ENCODE assay signal across 18 cellular contexts in the genomic region with DNA sequence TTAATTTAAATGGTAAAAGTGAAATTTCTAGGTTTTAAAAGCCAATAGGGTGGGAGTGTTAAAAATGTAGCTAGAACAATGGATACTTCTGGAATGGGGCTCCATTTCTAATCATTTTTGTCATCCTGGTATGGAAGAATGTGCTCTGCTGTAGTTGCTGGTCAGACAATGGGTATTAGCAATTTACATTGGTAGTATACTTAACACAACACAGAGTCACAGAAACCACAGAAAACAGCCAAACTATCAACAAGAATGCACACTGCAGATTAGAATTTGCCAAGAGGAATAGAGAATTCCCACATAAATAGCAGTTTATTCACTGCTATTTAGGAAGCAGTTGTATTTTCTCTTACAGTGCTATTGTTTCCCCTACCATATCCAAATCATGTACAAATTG.
A peak's percentile ranks its signal among the peaks of the same experiment; 100 is the strongest.
DNase-seq lines count a peak whose midpoint lies in the region; ATAC-seq, FAIRE-seq and TF ChIP-seq lines count a peak whose summit lies in the region.
"Had no signal": no experiment of that assay in that cellular context is flagged by ENCODE, and none has a peak within 500 bp of the region (broad histone marks: within the 10 kb centered on the region; RNA-seq: fewer than 3 reads in every experiment).

No MANE protein-coding gene starts in this region.

- FAIRE-seq in astrocyte (lab: Jason Lieb, UNC): no peak
- FAIRE-seq: GM12878, HepG2, HTR-8/SVneo had no signal

- ATAC-seq in activated T-cell treated with anti-CD3 and anti-CD28 coated beads, Interleukin-2, amount 50 U/mL, for 4 hours: no peak
- ATAC-seq: GM12878, HepG2 had no signal

- TF ChIP-seq CTCF in AG10803 (conservative IDR thresholded peaks at IDR 0.05; ENCODE audit: low read length): no peak
- TF ChIP-seq CTCF in astrocyte (IDR thresholded peaks at IDR 0.05; ENCODE audit: insufficient read depth, low read depth, low read length): no peak
- no peak for TF ChIP-seq CTCF in fibroblast of the aortic adventitia (IDR thresholded peaks at IDR 0.05; ENCODE audit: insufficient read depth, low read length)

- H3K36me3 Mint-ChIP-seq in astrocyte (ENCODE audit: low read depth, unreplicated experiment): peaks cover 6% of the 10 kb centered on the region
- peaks cover 21% of the 10 kb centered on the region for H3K36me3 Mint-ChIP-seq in activated T-cell treated with anti-CD3 and anti-CD28 coated beads, Interleukin-2, amount 50 U/mL, for 4 hours (ENCODE audit: insufficient read depth)

- H3K79me2 ChIP-seq in astrocyte (ENCODE audit: insufficient read depth, low read length): no peaks in the 10 kb centered on the region

- no peaks in the 10 kb centered on the region for H3K27me3 ChIP-seq in astrocyte (ENCODE audit: insufficient read depth, low read length)

- H2AFZ ChIP-seq in astrocyte (ENCODE audit: low read depth, low read length): no peak overlapping the region

- no peaks in the 10 kb centered on the region for H4K20me1 ChIP-seq in astrocyte (ENCODE audit: insufficient read depth, low read length)

- H3K4me3 Mint-ChIP-seq in astrocyte (ENCODE audit: unreplicated experiment): no peak overlapping the region
- no peak overlapping the region for H3K4me3 Mint-ChIP-seq in activated T-cell treated with anti-CD3 and anti-CD28 coated beads, Interleukin-2, amount 50 U/mL, for 4 hours
- H3K4me3 Mint-ChIP-seq: CD4-positive, alpha-beta T cell; IgD-negative memory B cell had no signal

- H3K27ac ChIP-seq in astrocyte (ENCODE audit: low read depth, low read length): no peak overlapping the region
- H3K27ac ChIP-seq: C4-2B had no signal

- H3K4me1 ChIP-seq in astrocyte (ENCODE audit: insufficient read depth, low read length): peaks cover under 1% of the 10 kb centered on the region

- H3K36me3 ChIP-seq in astrocyte (ENCODE audit: insufficient read depth, low read length): peaks cover 2% of the 10 kb centered on the region
- H3K36me3 ChIP-seq: HAP-1 had no signal

- peak; percentile 33 for DNase-seq in AG10803 (ENCODE audit: low read depth)
- DNase-seq in EH (ENCODE audit: low read depth): peak; percentile 14
- peak; percentile 72 for DNase-seq in astrocyte (ENCODE audit: low read depth)
- DNase-seq in fibroblast of the aortic adventitia (ENCODE audit: low read depth): peak; percentile 51
- DNase-seq in T-helper 2 cell: no peak
- no peak for DNase-seq in activated T-cell treated with anti-CD3 and anti-CD28 coated beads, Interleukin-2, amount 50 U/mL, for 4 hours
- no peak for DNase-seq in mesenteric fat pad (ENCODE audit: low spot score)
- DNase-seq in activated T-cell treated with anti-CD3 and anti-CD28 coated beads for 4 hours: no peak
- DNase-seq: CD4-positive, alpha-beta T cell; DMS79 treated with DMSO at 0.1 percent for 48 hours; EL; KBM-7 had no signal

- no peak overlapping the region for H3K27ac Mint-ChIP-seq in astrocyte (ENCODE audit: unreplicated experiment)
- H3K27ac Mint-ChIP-seq: CD4-positive, alpha-beta T cell had no signal

- H3K4me3 ChIP-seq in AG10803 (ENCODE audit: low read length): no peak overlapping the region
- H3K4me3 ChIP-seq in astrocyte (ENCODE audit: insufficient read depth, low read depth, low read length): no peak overlapping the region
- H3K4me3 ChIP-seq in fibroblast of the aortic adventitia (ENCODE audit: low read depth, low read length): no peak overlapping the region
- H3K4me3 ChIP-seq: GM12878, HAP-1 had no signal

- no peaks in the 10 kb centered on the region for H3K9me3 ChIP-seq in astrocyte (ENCODE audit: insufficient read depth, low read depth, low read length)
- H3K9me3 ChIP-seq: HAP-1 had no signal

- H3K9ac ChIP-seq in astrocyte (ENCODE audit: low read length): no peak overlapping the region

- H3K9me3 Mint-ChIP-seq in astrocyte (ENCODE audit: unreplicated experiment): no peaks in the 10 kb centered on the region
- H3K9me3 Mint-ChIP-seq in activated T-cell treated with anti-CD3 and anti-CD28 coated beads, Interleukin-2, amount 50 U/mL, for 4 hours: no peaks in the 10 kb centered on the region
- H3K9me3 Mint-ChIP-seq: CD4-positive, alpha-beta T cell; IgD-negative memory B cell had no signal

- H3K4me2 ChIP-seq in astrocyte (ENCODE audit: low read length): no peak overlapping the region

- H3K27me3 Mint-ChIP-seq in astrocyte (ENCODE audit: low read depth, unreplicated experiment): no peaks in the 10 kb centered on the region
- H3K27me3 Mint-ChIP-seq in activated T-cell treated with anti-CD3 and anti-CD28 coated beads, Interleukin-2, amount 50 U/mL, for 4 hours (ENCODE audit: low read depth): no peaks in the 10 kb centered on the region
- H3K27me3 Mint-ChIP-seq: CD4-positive, alpha-beta T cell; IgD-negative memory B cell had no signal

- H3K4me1 Mint-ChIP-seq in astrocyte (ENCODE audit: low read depth, unreplicated experiment): peaks cover 6% of the 10 kb centered on the region
- H3K4me1 Mint-ChIP-seq in activated T-cell treated with anti-CD3 and anti-CD28 coated beads, Interleukin-2, amount 50 U/mL, for 4 hours (ENCODE audit: low read depth): peaks cover 11% of the 10 kb centered on the region
- H3K4me1 Mint-ChIP-seq: IgD-negative memory B cell had no signal

Comparison
In these comparisons a context has a peak if more than half of its experiments do, and no peak if none do; other contexts are left out.
1. DNase-seq: peak in AG10803 (single experiment), EH (single experiment), astrocyte (single experiment) and fibroblast of the aortic adventitia (single experiment); none in T-helper 2 cell (0 of 5), activated T-cell treated with anti-CD3 and anti-CD28 coated beads, Interleukin-2, amount 50 U/mL, for 4 hours (single experiment), mesenteric fat pad (single experiment) and activated T-cell treated with anti-CD3 and anti-CD28 coated beads for 4 hours (single experiment).